ENCODE assay signal across 1 cellular context in genomic region chr14:102754370-102755262, GRCh38.
TF ChIP-seq lines count a peak whose summit lies in the region.

No MANE protein-coding gene starts in this region.

TF ChIP-seq in GM23338, 12 proteins besides CTCF, POLR2A, EP300 and RAD21 (continued from another document):
- TF ChIP-seq, protein P1, sequence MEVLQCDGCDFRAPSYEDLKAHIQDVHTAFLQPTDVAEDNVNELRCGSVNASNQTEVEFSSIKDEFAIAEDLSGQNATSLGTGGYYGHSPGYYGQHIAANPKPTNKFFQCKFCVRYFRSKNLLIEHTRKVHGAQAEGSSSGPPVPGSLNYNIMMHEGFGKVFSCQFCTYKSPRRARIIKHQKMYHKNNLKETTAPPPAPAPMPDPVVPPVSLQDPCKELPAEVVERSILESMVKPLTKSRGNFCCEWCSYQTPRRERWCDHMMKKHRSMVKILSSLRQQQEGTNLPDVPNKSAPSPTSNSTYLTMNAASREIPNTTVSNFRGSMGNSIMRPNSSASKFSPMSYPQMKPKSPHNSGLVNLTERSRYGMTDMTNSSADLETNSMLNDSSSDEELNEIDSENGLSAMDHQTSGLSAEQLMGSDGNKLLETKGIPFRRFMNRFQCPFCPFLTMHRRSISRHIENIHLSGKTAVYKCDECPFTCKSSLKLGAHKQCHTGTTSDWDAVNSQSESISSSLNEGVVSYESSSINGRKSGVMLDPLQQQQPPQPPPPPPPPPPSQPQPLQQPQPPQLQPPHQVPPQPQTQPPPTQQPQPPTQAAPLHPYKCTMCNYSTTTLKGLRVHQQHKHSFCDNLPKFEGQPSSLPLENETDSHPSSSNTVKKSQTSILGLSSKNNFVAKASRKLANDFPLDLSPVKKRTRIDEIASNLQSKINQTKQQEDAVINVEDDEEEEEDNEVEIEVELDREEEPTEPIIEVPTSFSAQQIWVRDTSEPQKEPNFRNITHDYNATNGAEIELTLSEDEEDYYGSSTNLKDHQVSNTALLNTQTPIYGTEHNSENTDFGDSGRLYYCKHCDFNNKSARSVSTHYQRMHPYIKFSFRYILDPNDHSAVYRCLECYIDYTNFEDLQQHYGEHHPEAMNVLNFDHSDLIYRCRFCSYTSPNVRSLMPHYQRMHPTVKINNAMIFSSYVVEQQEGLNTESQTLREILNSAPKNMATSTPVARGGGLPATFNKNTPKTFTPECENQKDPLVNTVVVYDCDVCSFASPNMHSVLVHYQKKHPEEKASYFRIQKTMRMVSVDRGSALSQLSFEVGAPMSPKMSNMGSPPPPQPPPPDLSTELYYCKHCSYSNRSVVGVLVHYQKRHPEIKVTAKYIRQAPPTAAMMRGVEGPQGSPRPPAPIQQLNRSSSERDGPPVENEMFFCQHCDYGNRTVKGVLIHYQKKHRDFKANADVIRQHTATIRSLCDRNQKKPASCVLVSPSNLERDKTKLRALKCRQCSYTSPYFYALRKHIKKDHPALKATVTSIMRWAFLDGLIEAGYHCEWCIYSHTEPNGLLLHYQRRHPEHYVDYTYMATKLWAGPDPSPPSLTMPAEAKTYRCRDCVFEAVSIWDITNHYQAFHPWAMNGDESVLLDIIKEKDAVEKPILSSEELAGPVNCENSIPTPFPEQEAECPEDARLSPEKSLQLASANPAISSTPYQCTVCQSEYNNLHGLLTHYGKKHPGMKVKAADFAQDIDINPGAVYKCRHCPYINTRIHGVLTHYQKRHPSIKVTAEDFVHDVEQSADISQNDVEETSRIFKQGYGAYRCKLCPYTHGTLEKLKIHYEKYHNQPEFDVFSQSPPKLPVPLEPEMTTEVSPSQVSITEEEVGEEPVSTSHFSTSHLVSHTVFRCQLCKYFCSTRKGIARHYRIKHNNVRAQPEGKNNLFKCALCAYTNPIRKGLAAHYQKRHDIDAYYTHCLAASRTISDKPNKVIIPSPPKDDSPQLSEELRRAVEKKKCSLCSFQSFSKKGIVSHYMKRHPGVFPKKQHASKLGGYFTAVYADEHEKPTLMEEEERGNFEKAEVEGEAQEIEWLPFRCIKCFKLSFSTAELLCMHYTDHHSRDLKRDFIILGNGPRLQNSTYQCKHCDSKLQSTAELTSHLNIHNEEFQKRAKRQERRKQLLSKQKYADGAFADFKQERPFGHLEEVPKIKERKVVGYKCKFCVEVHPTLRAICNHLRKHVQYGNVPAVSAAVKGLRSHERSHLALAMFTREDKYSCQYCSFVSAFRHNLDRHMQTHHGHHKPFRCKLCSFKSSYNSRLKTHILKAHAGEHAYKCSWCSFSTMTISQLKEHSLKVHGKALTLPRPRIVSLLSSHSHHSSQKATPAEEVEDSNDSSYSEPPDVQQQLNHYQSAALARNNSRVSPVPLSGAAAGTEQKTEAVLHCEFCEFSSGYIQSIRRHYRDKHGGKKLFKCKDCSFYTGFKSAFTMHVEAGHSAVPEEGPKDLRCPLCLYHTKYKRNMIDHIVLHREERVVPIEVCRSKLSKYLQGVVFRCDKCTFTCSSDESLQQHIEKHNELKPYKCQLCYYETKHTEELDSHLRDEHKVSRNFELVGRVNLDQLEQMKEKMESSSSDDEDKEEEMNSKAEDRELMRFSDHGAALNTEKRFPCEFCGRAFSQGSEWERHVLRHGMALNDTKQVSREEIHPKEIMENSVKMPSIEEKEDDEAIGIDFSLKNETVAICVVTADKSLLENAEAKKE (CRISPR knock-in tag; IDR thresholded peaks at IDR 0.05): no peak
